Comparison of ENCODE assay signal across 1 cellular context in the genomic region with DNA sequence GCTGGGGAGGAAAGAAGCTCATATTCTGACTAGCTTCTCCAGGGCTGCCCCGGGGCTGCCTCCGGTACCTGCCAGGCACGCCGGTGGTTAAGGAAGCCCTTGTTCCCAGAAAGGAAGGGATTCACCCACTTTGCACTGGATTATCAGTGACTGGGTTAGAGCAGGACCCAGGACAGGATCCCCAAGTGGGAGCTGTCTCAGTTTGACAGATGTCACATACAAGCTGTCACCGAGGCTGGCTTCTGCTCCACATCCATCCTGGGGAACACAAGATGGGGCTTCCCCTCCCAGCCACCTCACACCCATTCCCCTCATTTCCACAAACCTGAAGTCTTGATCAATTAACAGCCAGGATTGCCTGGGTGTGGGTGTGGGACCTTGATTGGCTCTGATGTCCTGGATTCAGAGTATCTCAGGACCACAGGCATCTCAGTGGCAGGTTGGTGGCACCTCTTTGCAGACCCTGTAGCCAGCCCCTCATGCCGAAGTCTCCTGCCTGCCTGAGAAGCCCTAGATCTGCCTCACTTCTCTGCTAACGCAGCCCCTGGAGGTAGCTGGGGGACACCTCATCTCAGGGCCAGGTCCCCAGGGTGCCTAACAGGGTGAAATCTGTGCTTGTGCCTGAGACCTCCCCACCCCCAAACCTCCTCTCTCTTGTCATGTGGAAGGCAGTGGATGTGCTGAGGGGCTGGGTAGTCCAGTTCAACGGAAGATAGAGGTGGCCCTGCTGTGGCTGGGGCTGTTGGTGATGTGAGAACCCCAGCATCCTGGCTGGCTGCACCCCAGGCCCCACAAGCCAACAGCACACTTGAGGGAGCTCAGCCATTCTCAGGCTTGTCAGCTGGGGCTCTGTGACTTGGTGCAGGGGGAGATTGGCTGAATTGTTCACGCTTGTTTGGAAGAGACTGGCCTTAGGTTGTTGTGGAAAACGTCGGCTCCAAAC.
TF ChIP-seq lines count a peak whose summit lies in the region.

No MANE protein-coding gene starts in this region.

TF ChIP-seq in H1, 55 proteins besides CTCF, POLR2A, EP300 and RAD21:
- TF ChIP-seq HDAC2 (IDR thresholded peaks at IDR 0.05; ENCODE audit: borderline replicate concordance in 1 of 2, low read depth in 2 of 2, low read length in 2 of 2) (no peak), CBX5 (IDR thresholded peaks at IDR 0.05; ENCODE audit: low read depth, low read length) (no peak), SP4 (IDR thresholded peaks at IDR 0.05; ENCODE audit: low read length) (no peak)
